Comparison of ENCODE assay signal across 8 cellular contexts in the genomic region with DNA sequence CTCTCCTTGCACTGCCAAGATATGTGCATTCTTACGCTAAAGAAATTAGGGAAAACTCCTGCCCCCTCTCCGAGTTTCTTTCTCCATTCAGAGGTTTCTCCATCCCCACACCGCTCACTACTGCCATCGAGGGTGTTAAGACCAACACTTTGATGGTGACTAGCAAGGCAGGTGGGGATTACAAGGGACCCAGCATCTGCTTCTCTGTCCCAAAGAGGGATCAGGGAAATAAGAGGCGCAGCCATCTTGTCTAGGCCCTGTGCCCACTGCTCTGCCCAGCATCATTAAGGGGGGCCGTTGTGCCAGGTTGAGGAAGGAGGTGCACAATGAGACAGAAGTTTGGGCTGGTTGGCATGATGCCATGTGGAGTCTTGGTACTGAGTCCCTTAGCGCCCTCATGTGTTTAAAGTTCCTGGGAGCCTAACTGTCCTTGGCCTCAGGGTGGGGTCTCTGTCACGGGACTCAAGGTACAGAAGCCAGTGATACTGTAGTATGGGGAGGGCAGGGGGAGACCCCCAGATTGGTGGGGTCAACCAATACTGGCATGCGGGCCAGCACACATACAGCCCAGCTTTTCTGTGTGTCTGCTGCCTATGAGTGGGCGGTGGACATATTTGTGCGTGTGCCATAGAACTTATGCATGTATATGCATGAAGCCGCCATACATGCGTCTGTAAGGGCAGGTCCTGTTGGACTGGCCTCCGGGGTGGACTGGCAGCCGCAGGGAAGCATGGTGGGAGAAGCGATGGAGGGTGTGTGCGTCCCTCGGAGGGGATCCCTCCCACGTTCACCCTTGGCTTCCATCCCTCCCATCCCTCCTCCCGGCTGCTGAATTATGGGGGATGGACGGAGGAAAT. TPM values are rescaled to one million over a fixed set of nuclear protein-coding genes. Genes with fewer than 3 reads are reported as not detected.
DNase-seq lines count a peak whose midpoint lies in the region; ATAC-seq and TF ChIP-seq lines count a peak whose summit lies in the region.

No MANE protein-coding gene starts in this region.

- ATAC-seq in HG03432 (IDR thresholded peaks at IDR 0.05; ENCODE audit: unreplicated experiment) (peak; percentile 2), HG03521 (IDR thresholded peaks at IDR 0.05; ENCODE audit: unreplicated experiment) (no peak), HG02970 (IDR thresholded peaks at IDR 0.05; ENCODE audit: low FRiP score, unreplicated experiment) (no peak)

- peak; percentile 58 for TF ChIP-seq CTCF in epithelial cell of esophagus (IDR thresholded peaks at IDR 0.05; ENCODE audit: insufficient read depth, low read depth, low read length, missing control alignments)
- TF ChIP-seq CTCF in osteocyte (IDR thresholded peaks at IDR 0.05), result no peak

- H3K36me3 Mint-ChIP-seq in activated CD4-positive, alpha-beta T cell treated with anti-CD3 and anti-CD28 coated beads, Interleukin-2, amount 10 ng/mL, durations not matched to agents 24 days and 14 days (ENCODE audit: low read depth), result no peaks in the 10 kb centered on the region
- H3K36me3 Mint-ChIP-seq in osteocyte (ENCODE audit: unreplicated experiment), result peaks cover 2% of the 10 kb centered on the region

- no peaks in the 10 kb centered on the region for H3K9me3 Mint-ChIP-seq in activated CD4-positive, alpha-beta T cell treated with anti-CD3 and anti-CD28 coated beads, Interleukin-2, amount 10 ng/mL, durations not matched to agents 24 days and 14 days
- H3K9me3 Mint-ChIP-seq in osteocyte (ENCODE audit: unreplicated experiment), result no peaks in the 10 kb centered on the region

- H3K27ac Mint-ChIP-seq in activated CD4-positive, alpha-beta T cell treated with anti-CD3 and anti-CD28 coated beads, Interleukin-2, amount 10 ng/mL, durations not matched to agents 24 days and 14 days, result peak overlapping the region; percentile 93
- peak overlapping the region; percentile 89 for H3K27ac Mint-ChIP-seq in osteocyte (ENCODE audit: unreplicated experiment)

- peaks cover 44% of the 10 kb centered on the region for H3K4me1 Mint-ChIP-seq in activated CD4-positive, alpha-beta T cell treated with anti-CD3 and anti-CD28 coated beads, Interleukin-2, amount 10 ng/mL, durations not matched to agents 24 days and 14 days
- peaks cover 39% of the 10 kb centered on the region for H3K4me1 Mint-ChIP-seq in osteocyte (ENCODE audit: unreplicated experiment)

- H3K4me3 ChIP-seq in epithelial cell of esophagus (ENCODE audit: low read length), result peak overlapping the region; percentile 71

- intact Hi-C loops in activated CD4-positive, alpha-beta T cell treated with anti-CD3 and anti-CD28 coated beads, Interleukin-2, amount 10 ng/mL, durations not matched to agents 24 days and 14 days (cut with micrococcal nuclease), result loop anchor here (1.0 to 2.0 kb wide), 7 partner anchors 21 to 89 kb away; a partner anchor contains a TSS

- DNase-seq in activated CD4-positive, alpha-beta T cell treated with anti-CD3 and anti-CD28 coated beads, Interleukin-2, amount 10 ng/mL, durations not matched to agents 24 days and 14 days, result no peak
- no peak for DNase-seq in activated CD4-positive, alpha-beta T cell treated with anti-CD3 and anti-CD28 coated beads, Interleukin-2, amount 50 U/mL, for 1 hour
- DNase-seq in SW480 (ENCODE audit: low spot score), result peak; percentile 56
- peak; percentile 75 for DNase-seq in epithelial cell of esophagus (ENCODE audit: low read depth)
- DNase-seq in osteocyte (ENCODE audit: extremely low spot score, unreplicated experiment), result no peak

- peak overlapping the region; percentile 92 for H3K4me3 Mint-ChIP-seq in activated CD4-positive, alpha-beta T cell treated with anti-CD3 and anti-CD28 coated beads, Interleukin-2, amount 10 ng/mL, durations not matched to agents 24 days and 14 days
- peak overlapping the region; percentile 90 for H3K4me3 Mint-ChIP-seq in osteocyte (ENCODE audit: unreplicated experiment)

- peaks cover 36% of the 10 kb centered on the region for H3K27me3 Mint-ChIP-seq in activated CD4-positive, alpha-beta T cell treated with anti-CD3 and anti-CD28 coated beads, Interleukin-2, amount 10 ng/mL, durations not matched to agents 24 days and 14 days
- peaks cover 33% of the 10 kb centered on the region for H3K27me3 Mint-ChIP-seq in osteocyte (ENCODE audit: unreplicated experiment)

RNA-seq across cellular contexts. Expression of a gene that starts 5.5 kb away (rescaled TPM):
- total RNA-seq in activated CD4-positive, alpha-beta T cell treated with anti-CD3 and anti-CD28 coated beads, Interleukin-2, amount 10 ng/mL, durations not matched to agents 24 days and 14 days, result 3.6 and 4.4 TPM in 2 replicates
- total RNA-seq in osteocyte, result 2.1 and 2.9 TPM in 2 replicates

RNA-seq across cellular contexts. Expression of a gene that starts 20.6 kb away (rescaled TPM):
- total RNA-seq in activated CD4-positive, alpha-beta T cell treated with anti-CD3 and anti-CD28 coated beads, Interleukin-2, amount 10 ng/mL, durations not matched to agents 24 days and 14 days, result 5.8 and 6.2 TPM in 2 replicates
- 10.1 and 12.4 TPM in 2 replicates for total RNA-seq in osteocyte

RNA-seq across cellular contexts. Expression of a gene that starts 33.0 kb away (rescaled TPM):
- 79.7 and 84.5 TPM in 2 replicates for total RNA-seq in activated CD4-positive, alpha-beta T cell treated with anti-CD3 and anti-CD28 coated beads, Interleukin-2, amount 10 ng/mL, durations not matched to agents 24 days and 14 days
- 88.4 and 89.4 TPM in 2 replicates for total RNA-seq in osteocyte

RNA-seq across cellular contexts. Expression of a gene that starts 43.6 kb away (rescaled TPM):
- total RNA-seq in activated CD4-positive, alpha-beta T cell treated with anti-CD3 and anti-CD28 coated beads, Interleukin-2, amount 10 ng/mL, durations not matched to agents 24 days and 14 days, result 0.24 TPM in 1 of 2 replicates, not detected in the other
- total RNA-seq in osteocyte, result 29.3 and 31.3 TPM in 2 replicates

RNA-seq across cellular contexts. Expression of a gene that starts 50.5 kb away (rescaled TPM):
- total RNA-seq in activated CD4-positive, alpha-beta T cell treated with anti-CD3 and anti-CD28 coated beads, Interleukin-2, amount 10 ng/mL, durations not matched to agents 24 days and 14 days, result not detected in 2 replicates
- total RNA-seq in osteocyte, result not detected in 2 replicates

Comparison
In these comparisons a context has a peak if more than half of its experiments do, and no peak if none do; other contexts are left out.
1. DNase-seq: peak in SW480 (single experiment) and epithelial cell of esophagus (single experiment); none in activated CD4-positive, alpha-beta T cell treated with anti-CD3 and anti-CD28 coated beads, Interleukin-2, amount 10 ng/mL, durations not matched to agents 24 days and 14 days (single experiment), activated CD4-positive, alpha-beta T cell treated with anti-CD3 and anti-CD28 coated beads, Interleukin-2, amount 50 U/mL, for 1 hour (single experiment) and osteocyte (single experiment).